ENCODE assay signal across 25 cellular contexts in the genomic region with DNA sequence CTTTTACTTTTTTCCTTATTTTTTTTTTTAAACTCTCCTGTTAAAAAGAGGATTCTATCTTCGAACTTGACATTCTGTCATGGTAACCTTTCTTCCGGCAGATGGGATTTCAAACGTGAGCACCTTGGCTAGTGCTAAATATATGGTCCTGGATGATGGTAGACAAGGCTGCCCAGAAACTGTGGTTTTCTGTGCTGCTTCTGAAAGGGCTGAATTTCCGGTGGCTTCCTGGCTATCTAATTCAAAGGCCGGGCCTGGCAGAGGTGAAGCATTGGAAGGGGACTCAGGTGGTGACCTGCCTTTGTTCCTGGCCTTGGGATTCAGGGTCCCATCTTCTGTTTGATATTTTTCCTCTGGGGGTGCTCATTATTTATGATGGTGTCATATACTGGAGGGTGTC. TPM values are rescaled to one million over a fixed set of nuclear protein-coding genes. Genes with fewer than 3 reads are reported as not detected.
"Had no signal": no experiment of that assay in that cellular context is flagged by ENCODE, and none has a peak within 500 bp of the region (broad histone marks: within the 10 kb centered on the region; RNA-seq: fewer than 3 reads in every experiment).

No MANE protein-coding gene starts in this region.

- H3K27ac Mint-ChIP-seq: activated CD8-positive, alpha-beta T cell treated with anti-CD3 and anti-CD28 coated beads for 36 hours; activated naive CD4-positive, alpha-beta T cell treated with anti-CD3 and anti-CD28 coated beads, Interleukin-2, amount 10 ng/mL, durations not matched to agents 7 days and 5 days; activated naive CD8-positive, alpha-beta T cell treated with anti-CD3 and anti-CD28 coated beads for 36 hours; activated T-helper 1 cell treated with anti-CD3 and anti-CD28 coated beads, Interleukin-12 subunit alpha, Interleukin-12 subunit beta, Interleukin-2, Interleukin-4 antibody, amounts not matched to agents 30 ng/mL and 10 ng/mL and 1 ng/mL, durations not matched to agents 14 hours and 24 hours and 36 hours had no signal

- H3K9me3 Mint-ChIP-seq: activated CD8-positive, alpha-beta T cell treated with anti-CD3 and anti-CD28 coated beads for 36 hours; activated naive CD4-positive, alpha-beta T cell treated with anti-CD3 and anti-CD28 coated beads, Interleukin-2, amount 10 ng/mL, durations not matched to agents 7 days and 5 days; activated naive CD8-positive, alpha-beta T cell treated with anti-CD3 and anti-CD28 coated beads for 36 hours; activated T-helper 1 cell treated with anti-CD3 and anti-CD28 coated beads, Interleukin-12 subunit alpha, Interleukin-12 subunit beta, Interleukin-2, Interleukin-4 antibody, amounts not matched to agents 30 ng/mL and 10 ng/mL and 1 ng/mL, durations not matched to agents 14 hours and 24 hours and 36 hours had no signal

- FAIRE-seq: colon had no signal

- DNase-seq: activated CD4-positive, alpha-beta T cell treated with anti-CD3 and anti-CD28 coated beads for 4 hours; activated CD8-positive, alpha-beta memory T cell treated with anti-CD3 and anti-CD28 coated beads, Interleukin-2, amount 50 U/mL, for 4 hours; activated CD8-positive, alpha-beta T cell treated with anti-CD3 and anti-CD28 coated beads for 36 hours; activated gamma-delta T cell treated with Interleukin-2 at 50 U/mL for 16 hours; activated naive CD4-positive, alpha-beta T cell treated with anti-CD3 and anti-CD28 coated beads, Interleukin-2, amount 10 ng/mL, durations not matched to agents 7 days and 5 days; activated naive CD8-positive, alpha-beta T cell treated with anti-CD3 and anti-CD28 coated beads for 36 hours; cerebellar nuclear complex; Kasumi-1; KBM-7; NCI-H1048; NCI-H146; NCI-H187 treated with DMSO at 0.1 percent for 48 hours; NCI-H2081 treated with DMSO at 0.1 percent for 48 hours; NCI-H2171; NCI-H2227 treated with DMSO at 0.1 percent for 48 hours; NCI-H446 treated with DMSO at 0.1 percent for 48 hours; NCI-H524 treated with DMSO at 0.1 percent for 48 hours; NCI-H774; Peyer's patch; SHP77 treated with DMSO at 0.1 percent for 48 hours had no signal

- ATAC-seq: activated CD4-positive, CD25-positive, alpha-beta regulatory T cell treated with anti-CD3 and anti-CD28 coated beads, Interleukin-2, amount 50 U/mL, for 24 hours; activated CD8-positive, alpha-beta T cell treated with anti-CD3 and anti-CD28 coated beads for 36 hours had no signal

- H3K27ac ChIP-seq: Peyer's patch had no signal

- H3K9me3 ChIP-seq: Peyer's patch had no signal

- H3K4me3 Mint-ChIP-seq: activated CD8-positive, alpha-beta T cell treated with anti-CD3 and anti-CD28 coated beads for 36 hours; activated naive CD4-positive, alpha-beta T cell treated with anti-CD3 and anti-CD28 coated beads, Interleukin-2, amount 10 ng/mL, durations not matched to agents 7 days and 5 days; activated naive CD8-positive, alpha-beta T cell treated with anti-CD3 and anti-CD28 coated beads for 36 hours; activated T-helper 1 cell treated with anti-CD3 and anti-CD28 coated beads, Interleukin-12 subunit alpha, Interleukin-12 subunit beta, Interleukin-2, Interleukin-4 antibody, amounts not matched to agents 30 ng/mL and 10 ng/mL and 1 ng/mL, durations not matched to agents 14 hours and 24 hours and 36 hours had no signal

- H3K36me3 ChIP-seq: Peyer's patch had no signal

- H3K36me3 Mint-ChIP-seq: activated naive CD4-positive, alpha-beta T cell treated with anti-CD3 and anti-CD28 coated beads, Interleukin-2, amount 10 ng/mL, durations not matched to agents 7 days and 5 days; activated naive CD8-positive, alpha-beta T cell treated with anti-CD3 and anti-CD28 coated beads for 36 hours had no signal

- H3K4me3 ChIP-seq: Peyer's patch had no signal

RNA-seq across cellular contexts. Expression of a gene that starts 5.0 kb away (rescaled TPM):
- total RNA-seq: activated T-helper 1 cell treated with anti-CD3 and anti-CD28 coated beads, Interleukin-12 subunit alpha, Interleukin-12 subunit beta, Interleukin-2, Interleukin-4 antibody, amounts not matched to agents 30 ng/mL and 10 ng/mL and 1 ng/mL, durations not matched to agents 14 hours and 24 hours and 36 hours; SK-MEL-5; T-helper 2 cell treated with Interferon-gamma antibody and Interleukin-4, amounts not matched to agents 100 ng/mL and 5 ng/mL, for 36 hours had no signal
